7 cellular contexts compared by ENCODE assay signal in genomic region chr16:88237761-88238415, GRCh38.
A peak's percentile ranks its signal among the peaks of the same experiment; 100 is the strongest.
DNase-seq lines count a peak whose midpoint lies in the region; TF ChIP-seq lines count a peak whose summit lies in the region.
"Not testable (repeated sequence)": the region's sequence is repeated elsewhere in the genome, so short reads cannot be mapped to it uniquely, and the experiment has no call there.

No MANE protein-coding gene starts in this region.

- H3K4me3 Mint-ChIP-seq in progenitor cell of endocrine pancreas (ENCODE audit: low read depth) = not testable (repeated sequence)

- not testable (repeated sequence) for H3K27me3 ChIP-seq in adipocyte (replicated peaks; ENCODE audit: control insufficient read depth, insufficient read depth, low read length); right atrium auricular region; muscle layer of duodenum (ENCODE audit: low read depth, low read length); subcutaneous abdominal adipose tissue (ENCODE audit: control insufficient read depth in 5 of 5, insufficient read depth in 4 of 5, low read length in 5 of 5)

- H3K4me1 ChIP-seq in HEK293 (ENCODE audit: control insufficient read depth, insufficient read depth, low read length) = not testable (repeated sequence)
- H3K4me1 ChIP-seq in adipocyte (ENCODE audit: control insufficient read depth, insufficient read depth, low read length) (peaks cover 34% of the 10 kb centered on the region), right atrium auricular region (peaks cover 0 to 24% of the 10 kb centered on the region in 2 donors), muscle layer of duodenum (ENCODE audit: control insufficient read depth in 1 of 2, insufficient read depth in 2 of 2, low read length in 2 of 2) (peaks cover 0 to 12% of the 10 kb centered on the region in 2 donors), subcutaneous abdominal adipose tissue (ENCODE audit: control insufficient read depth in 5 of 5, insufficient read depth in 5 of 5, low read length in 5 of 5) (peaks cover 0 to 20% (median 0%) of the 10 kb centered on the region in 5 donors)

- H3K27ac Mint-ChIP-seq in progenitor cell of endocrine pancreas = peak overlapping the region; percentile 89

- CTCF ChIA-PET in HEK293 (lab: Yijun Ruan, JAX) = not testable (repeated sequence)

- POLR2A ChIA-PET in HEK293 (lab: Yijun Ruan, JAX) = not testable (repeated sequence)

- H3K9me3 Mint-ChIP-seq in progenitor cell of endocrine pancreas (ENCODE audit: low read depth) = not testable (repeated sequence)

- not testable (repeated sequence) for DNase-seq in adipocyte (ENCODE audit: low read depth); right atrium auricular region (ENCODE audit: low spot score); progenitor cell of endocrine pancreas (ENCODE audit: low spot score, unreplicated experiment)
- DNase-seq in coronary artery (ENCODE audit: low spot score) = peak; percentile 53

- H3K27ac ChIP-seq in HEK293 (ENCODE audit: extremely low read depth, low read depth, low read length) = not testable (repeated sequence)
- peak overlapping the region; percentile 57 to 86 for H3K27ac ChIP-seq in coronary artery
- peak overlapping the region; percentile 66 to 71 for H3K27ac ChIP-seq in right atrium auricular region
- peak overlapping the region; percentile 16 for H3K27ac ChIP-seq in muscle layer of duodenum (ENCODE audit: low read length)
- peak overlapping the region; percentile 37 for H3K27ac ChIP-seq in subcutaneous abdominal adipose tissue (ENCODE audit: low read depth, low read length)

- not testable (repeated sequence) for TF ChIP-seq CTCF in HEK293 (tag by site-specific recombination; IDR thresholded peaks at IDR 0.05); coronary artery (IDR thresholded peaks at IDR 0.05); right atrium auricular region (IDR thresholded peaks at IDR 0.05); progenitor cell of endocrine pancreas (IDR thresholded peaks at IDR 0.05; ENCODE audit: unreplicated experiment)

- H3K4me1 Mint-ChIP-seq in progenitor cell of endocrine pancreas (ENCODE audit: low read depth) = peaks cover 16% of the 10 kb centered on the region

- not testable (repeated sequence) for H3K36me3 Mint-ChIP-seq in progenitor cell of endocrine pancreas (ENCODE audit: insufficient read depth)

- H3K9me3 ChIP-seq in HEK293 (ENCODE audit: control insufficient read depth, insufficient read depth, low read depth, low read length); adipocyte (ENCODE audit: control insufficient read depth, low read length); right atrium auricular region; muscle layer of duodenum (ENCODE audit: control insufficient read depth in 1 of 2, low read length in 2 of 2); subcutaneous abdominal adipose tissue (ENCODE audit: control insufficient read depth in 5 of 5, low read length in 5 of 5): not testable (repeated sequence)

- H3K27me3 Mint-ChIP-seq in progenitor cell of endocrine pancreas = not testable (repeated sequence)

- not testable (repeated sequence) for H3K36me3 ChIP-seq in HEK293 (ENCODE audit: control insufficient read depth in 2 of 2, insufficient read depth in 1 of 2, low read length in 2 of 2); adipocyte (ENCODE audit: control insufficient read depth, insufficient read depth, low read length, severe bottlenecking); right atrium auricular region; muscle layer of duodenum (ENCODE audit: control insufficient read depth in 1 of 2, insufficient read depth in 2 of 2, low read length in 2 of 2); subcutaneous abdominal adipose tissue (ENCODE audit: control insufficient read depth in 5 of 5, insufficient read depth in 5 of 5, low read length in 5 of 5)

- H3K9ac ChIP-seq in adipocyte (ENCODE audit: low read length) = peak overlapping the region; percentile 64
- not testable (repeated sequence) for H3K9ac ChIP-seq in subcutaneous abdominal adipose tissue (ENCODE audit: low read length in 5 of 5)

- not testable (repeated sequence) for H3K4me3 ChIP-seq in HEK293 (ENCODE audit: low read depth, low read length); adipocyte (ENCODE audit: low read length); coronary artery; right atrium auricular region; muscle layer of duodenum (ENCODE audit: low read depth in 1 of 2, low read length in 2 of 2); subcutaneous abdominal adipose tissue (ENCODE audit: low read depth in 1 of 5, low read length in 5 of 5)

TF ChIP-seq in HEK293, 187 proteins besides CTCF, POLR2A, EP300 and RAD21:
- 0 out of 2 replicates have a peak, but pooled peaks have one; percentile 21 for TF ChIP-seq ZFHX2 (tag by site-specific recombination; conservative IDR thresholded peaks at IDR 0.05)
